22 cellular contexts compared by ENCODE assay signal in the genomic region with DNA sequence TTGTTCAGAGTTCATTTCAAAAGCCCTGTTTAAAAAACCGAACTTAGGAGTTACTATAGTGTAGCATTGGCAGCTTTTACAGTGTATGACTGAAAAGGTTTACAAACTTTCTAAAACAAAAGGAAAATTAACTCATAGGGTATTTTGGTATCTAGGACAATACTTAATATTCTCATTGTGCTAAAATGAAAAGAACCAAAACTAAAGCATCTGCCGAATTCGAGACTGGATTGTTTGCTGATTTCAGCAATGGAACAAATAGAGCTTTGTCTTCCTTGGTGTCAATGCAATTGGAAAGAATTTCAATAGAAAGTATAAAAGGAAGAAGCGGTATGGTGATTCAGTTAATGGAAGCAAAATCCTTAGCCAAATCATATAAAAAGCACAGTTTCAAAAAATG.
"Had no signal": no experiment of that assay in that cellular context is flagged by ENCODE, and none has a peak within 500 bp of the region (broad histone marks: within the 10 kb centered on the region; RNA-seq: fewer than 3 reads in every experiment).

No MANE protein-coding gene starts in this region.

- FAIRE-seq: endometrium, islet of Langerhans had no signal

- H3K9me3 ChIP-seq: body of pancreas, neutrophil, thyroid gland had no signal

- H3K4me1 Mint-ChIP-seq: activated B cell treated with CpG ODN at 0.5 μM for 24 hours, natural killer cell had no signal

- ATAC-seq: activated CD8-positive, alpha-beta T cell treated with anti-CD3 and anti-CD28 coated beads, Interleukin-2, amount 10 ng/mL, durations not matched to agents 7 days and 5 days; body of pancreas; left cardiac atrium; natural killer cell had no signal

- H3K4me3 ChIP-seq: body of pancreas, coronary artery, thyroid gland had no signal

- H3K9me3 Mint-ChIP-seq: activated B cell treated with CpG ODN at 0.5 μM for 24 hours; activated CD4-positive, alpha-beta T cell treated with anti-CD3 and anti-CD28 coated beads, Interleukin-2, amount 10 ng/mL, durations not matched to agents 24 days and 14 days; activated naive CD8-positive, alpha-beta T cell treated with anti-CD3 and anti-CD28 coated beads, Interleukin-2, amount 10 ng/mL, durations not matched to agents 7 days and 5 days; activated T-cell treated with anti-CD3 and anti-CD28 coated beads, Interleukin-2, amount 50 U/mL, for 24 hours; activated T-helper 2 cell treated with anti-CD3 and anti-CD28 coated beads, Interferon-gamma antibody, Interleukin-2, Interleukin-4, amounts not matched to agents 10 μg/mL and 5 μg/mL and 100 μg/mL, durations not matched to agents 14 hours and 24 hours and 36 hours; natural killer cell had no signal

- H3K4me3 Mint-ChIP-seq: activated B cell treated with CpG ODN at 0.5 μM for 24 hours; activated CD4-positive, alpha-beta T cell treated with anti-CD3 and anti-CD28 coated beads, Interleukin-2, amount 10 ng/mL, durations not matched to agents 24 days and 14 days; activated CD8-positive, alpha-beta T cell treated with anti-CD3 and anti-CD28 coated beads, Interleukin-2, amount 10 ng/mL, durations not matched to agents 7 days and 5 days; activated naive CD8-positive, alpha-beta T cell treated with anti-CD3 and anti-CD28 coated beads, Interleukin-2, amount 10 ng/mL, durations not matched to agents 7 days and 5 days; activated T-cell treated with anti-CD3 and anti-CD28 coated beads, Interleukin-2, amount 50 U/mL, for 24 hours; natural killer cell had no signal

- DNase-seq: activated B cell treated with CpG ODN at 0.5 μM for 24 hours; activated CD4-positive, alpha-beta T cell treated with anti-CD3 and anti-CD28 coated beads, Interleukin-2, amount 10 ng/mL, durations not matched to agents 24 days and 14 days; activated CD8-positive, alpha-beta T cell treated with anti-CD3 and anti-CD28 coated beads, Interleukin-2, amount 10 ng/mL, durations not matched to agents 7 days and 5 days; activated naive CD4-positive, alpha-beta T cell treated with Interleukin-2 at 50 U/mL for 16 hours; activated naive CD8-positive, alpha-beta T cell treated with anti-CD3 and anti-CD28 coated beads, Interleukin-2, amount 10 ng/mL, durations not matched to agents 7 days and 5 days; activated T-cell treated with anti-CD3 and anti-CD28 coated beads, Interleukin-2, amount 50 U/mL, for 24 hours; amygdala; body of pancreas; central memory CD4-positive, alpha-beta T cell; erythroblast; left cardiac atrium; natural killer cell; posterior cingulate gyrus; stimulated activated CD8-positive, alpha-beta memory T cell treated with anti-CD3 and anti-CD28 coated beads, Interleukin-4, amount 100 ng/mL, for 48 hours; stimulated activated naive CD4-positive, alpha-beta T cell; SW 1271; thyroid gland had no signal

- H3K27ac ChIP-seq: body of pancreas, coronary artery, neutrophil, thyroid gland had no signal

- H3K27ac Mint-ChIP-seq: activated B cell treated with CpG ODN at 0.5 μM for 24 hours; activated CD4-positive, alpha-beta T cell treated with anti-CD3 and anti-CD28 coated beads, Interleukin-2, amount 10 ng/mL, durations not matched to agents 24 days and 14 days; activated CD8-positive, alpha-beta T cell treated with anti-CD3 and anti-CD28 coated beads, Interleukin-2, amount 10 ng/mL, durations not matched to agents 7 days and 5 days; activated naive CD8-positive, alpha-beta T cell treated with anti-CD3 and anti-CD28 coated beads, Interleukin-2, amount 10 ng/mL, durations not matched to agents 7 days and 5 days; activated T-cell treated with anti-CD3 and anti-CD28 coated beads, Interleukin-2, amount 50 U/mL, for 24 hours; activated T-helper 2 cell treated with anti-CD3 and anti-CD28 coated beads, Interferon-gamma antibody, Interleukin-2, Interleukin-4, amounts not matched to agents 10 μg/mL and 5 μg/mL and 100 μg/mL, durations not matched to agents 14 hours and 24 hours and 36 hours; natural killer cell had no signal

- H3K27me3 Mint-ChIP-seq: activated B cell treated with CpG ODN at 0.5 μM for 24 hours; activated T-cell treated with anti-CD3 and anti-CD28 coated beads, Interleukin-2, amount 50 U/mL, for 24 hours had no signal

- H3K4me1 ChIP-seq: body of pancreas, thyroid gland had no signal

- H3K36me3 Mint-ChIP-seq: activated naive CD8-positive, alpha-beta T cell treated with anti-CD3 and anti-CD28 coated beads, Interleukin-2, amount 10 ng/mL, durations not matched to agents 7 days and 5 days; natural killer cell had no signal

- H3K27me3 ChIP-seq: body of pancreas, neutrophil, thyroid gland had no signal

- H3K36me3 ChIP-seq: thyroid gland had no signal
